In the genomic region with DNA sequence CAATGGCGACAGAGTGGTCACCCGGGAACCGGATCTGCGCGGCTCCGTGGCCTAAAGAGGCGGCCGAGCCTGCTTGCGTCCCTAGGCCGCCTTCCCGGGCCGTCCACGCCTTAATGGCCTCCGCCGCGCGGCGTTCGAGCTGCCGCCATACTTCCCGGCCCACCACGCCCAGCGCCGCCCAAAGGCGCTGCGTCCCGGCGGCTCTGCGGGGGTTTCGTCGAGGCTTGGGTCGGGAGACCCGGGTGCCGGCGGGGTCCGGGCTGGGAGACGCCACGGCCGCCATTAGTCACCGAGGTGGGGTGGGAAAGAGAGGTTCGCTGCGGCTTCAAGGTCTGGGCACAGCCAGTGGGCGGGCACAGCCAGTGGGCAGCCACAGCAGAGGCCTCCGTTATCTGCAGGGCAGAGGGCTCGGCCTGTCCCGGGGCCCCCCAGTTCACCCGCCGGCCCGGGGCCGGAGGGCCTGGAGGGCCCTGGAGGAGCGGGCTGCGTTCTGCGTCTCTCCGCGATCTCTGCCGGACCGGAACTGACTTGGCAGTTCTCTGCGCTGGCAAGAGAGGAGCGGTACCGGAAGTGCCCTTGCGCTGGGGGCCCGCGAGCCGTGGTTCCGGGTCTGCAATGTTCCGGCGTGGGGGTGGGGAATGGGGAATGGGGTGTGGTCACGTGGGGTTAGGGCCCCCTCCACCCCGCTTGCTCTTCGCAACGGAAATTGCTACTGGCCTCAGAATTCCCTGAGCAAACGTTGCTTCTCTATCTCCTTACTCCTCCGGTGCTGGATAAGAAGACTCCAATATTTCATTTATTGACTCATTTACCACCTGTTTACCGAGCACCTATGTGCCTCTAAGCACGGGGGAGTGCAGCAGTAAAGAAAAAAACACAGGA, we compare ENCODE assay signal across 8 cellular contexts.
DNase-seq lines count a peak whose midpoint lies in the region; ATAC-seq and TF ChIP-seq lines count a peak whose summit lies in the region.

No MANE protein-coding gene starts in this region.

- ATAC-seq in HG02763 (IDR thresholded peaks at IDR 0.05; ENCODE audit: unreplicated experiment) = peak; percentile 94
- peak; percentile 99 for ATAC-seq in upper lobe of left lung (ENCODE audit: low FRiP score in 2 of 2)

- H3K27ac ChIP-seq in adrenal gland (peak overlapping the region; percentile 89 to 99 (median 98)), left ventricle myocardium inferior (replicated peaks) (peak overlapping the region; percentile 99), upper lobe of left lung (peak overlapping the region; percentile 100)

- no peak for TF ChIP-seq CTCF in GM12875 (IDR thresholded peaks at IDR 0.05; ENCODE audit: borderline replicate concordance, insufficient read depth, low read depth, low read length)
- peak in 1 of 6 experiments; percentile 4 for TF ChIP-seq CTCF in adrenal gland (IDR thresholded peaks at IDR 0.05)
- TF ChIP-seq CTCF in left ventricle myocardium inferior (IDR thresholded peaks at IDR 0.05; ENCODE audit: borderline replicate concordance) = no peak
- peak in 2 of 6 experiments; percentile 22 to 25 for TF ChIP-seq CTCF in upper lobe of left lung (IDR thresholded peaks at IDR 0.05)

- no peaks in the 10 kb centered on the region for H3K27me3 ChIP-seq in adrenal gland
- H3K27me3 ChIP-seq in left ventricle myocardium inferior (ENCODE audit: low read depth) = no peaks in the 10 kb centered on the region
- no peaks in the 10 kb centered on the region for H3K27me3 ChIP-seq in upper lobe of left lung

- DNase-seq in NCI-H1436 (lab: John Stamatoyannopoulos, UW) = peak; percentile 81
- peak; percentile 79 for DNase-seq in T follicular helper cell (ENCODE audit: low read depth)
- DNase-seq in adrenal gland = peak; percentile 89 to 96 (median 93)
- DNase-seq in left ventricle myocardium inferior = peak; percentile 91
- peak; percentile 97 for DNase-seq in posterior vena cava (ENCODE audit: low spot score)
- DNase-seq in upper lobe of left lung = peak; percentile 94 to 95

- H3K4me3 ChIP-seq in GM12875 (ENCODE audit: low read depth, low read length) (peak overlapping the region; percentile 86), adrenal gland (peak overlapping the region; percentile 83 to 100 (median 100)), left ventricle myocardium inferior (peak overlapping the region; percentile 100), upper lobe of left lung (peak overlapping the region; percentile 62 to 98 (median 84))

- H3K9me3 ChIP-seq in adrenal gland (replicated peaks in 1 of 3) (no peaks in the 10 kb centered on the region), left ventricle myocardium inferior (replicated peaks) (no peaks in the 10 kb centered on the region), upper lobe of left lung (no peaks in the 10 kb centered on the region)

- no peaks in the 10 kb centered on the region for H3K36me3 ChIP-seq in adrenal gland (replicated peaks in 1 of 2)
- H3K36me3 ChIP-seq in left ventricle myocardium inferior = peaks cover 13% of the 10 kb centered on the region
- peaks cover 0 to 11% (median 0%) of the 10 kb centered on the region in 4 donors for H3K36me3 ChIP-seq in upper lobe of left lung

- TF ChIP-seq EP300 in upper lobe of left lung (IDR thresholded peaks at IDR 0.05) = peak in 1 of 4 donors; percentile 79

- H3K4me1 ChIP-seq in adrenal gland (replicated peaks in 1 of 2) = peaks cover 11 to 36% of the 10 kb centered on the region in 2 donors
- H3K4me1 ChIP-seq in left ventricle myocardium inferior = peaks cover 50% of the 10 kb centered on the region
- H3K4me1 ChIP-seq in upper lobe of left lung = peaks cover 18 to 35% (median 23%) of the 10 kb centered on the region in 4 donors

- intact Hi-C loops in adrenal gland (cut with DNase I) (no loop called here), left ventricle myocardium inferior (cut with micrococcal nuclease) (no loop called here), posterior vena cava (cut with DNase I) (no loop called here)

- WGBS in adrenal gland, 4 donors = 0 to 1% (median 1%) methylated on average over 11 to 75 of the region's 75 CpGs
- 1% methylated on average over 8 to 53 of the region's 75 CpGs for WGBS in upper lobe of left lung, 2 donors

- TF ChIP-seq POLR2A in adrenal gland (IDR thresholded peaks at IDR 0.05) (peak; percentile 98 to 99), upper lobe of left lung (IDR thresholded peaks at IDR 0.05) (peak; percentile 91 to 99 (median 96))

Comparison
In these comparisons a context has a peak if more than half of its experiments do, and no peak if none do; other contexts are left out.
1. Peak in every context shown above with its lines: DNase-seq, ATAC-seq, H3K4me3 ChIP-seq and H3K27ac ChIP-seq.